ENCODE assay signal across 8 cellular contexts in genomic region chr3:127588675-127589577, GRCh38. TPM values are rescaled to one million over a fixed set of nuclear protein-coding genes. Genes with fewer than 3 reads are reported as not detected.
DNase-seq lines count a peak whose midpoint lies in the region; ATAC-seq, FAIRE-seq and TF ChIP-seq lines count a peak whose summit lies in the region.

No MANE protein-coding gene starts in this region.

- H3K4me1 ChIP-seq in A549 (peaks cover 20% of the 10 kb centered on the region), fibroblast of lung (ENCODE audit: control insufficient read depth, extremely low read depth, insufficient read depth, low read length) (peaks cover 17% of the 10 kb centered on the region), psoas muscle (peaks cover 37% of the 10 kb centered on the region)

- no peak for TF ChIP-seq RAD21 in A549 (conservative IDR thresholded peaks at IDR 0.05 in 1 of 2, IDR thresholded peaks at IDR 0.05 in 1 of 2)

- H3K36me3 ChIP-seq in fibroblast of lung (ENCODE audit: control insufficient read depth, insufficient read depth, low read length) (no peaks in the 10 kb centered on the region), psoas muscle (ENCODE audit: insufficient read depth in 1 of 2, low read depth in 1 of 2) (no peaks in the 10 kb centered on the region)

- DNase-seq in A549 (ENCODE audit: low read depth in 1 of 2, low spot score in 1 of 2) (no peak), H4 (ENCODE audit: low spot score) (peak; percentile 69), fibroblast of lung (ENCODE audit: low read depth in 2 of 2) (peak; percentile 50 to 81), psoas muscle (no peak), GM10248 (ENCODE audit: extremely low spot score) (no peak), NCI-H748 (lab: John Stamatoyannopoulos, UW; ENCODE audit: unreplicated experiment) (no peak), middle frontal gyrus (ENCODE audit: extremely low spot score, low spot score) (no peak)

- H3K27me3 ChIP-seq in fibroblast of lung (ENCODE audit: control insufficient read depth, insufficient read depth, low read length) = no peaks in the 10 kb centered on the region
- H3K27me3 ChIP-seq in psoas muscle (ENCODE audit: insufficient read depth in 3 of 3, low read length in 2 of 3) = no peaks in the 10 kb centered on the region

- peak overlapping the region; percentile 94 for H3K9ac ChIP-seq in fibroblast of lung (ENCODE audit: insufficient read depth, low read length)

- peaks cover 56% of the 10 kb centered on the region for H3K79me2 ChIP-seq in fibroblast of lung (ENCODE audit: control insufficient read depth, insufficient read depth, low read length)

- ATAC-seq in A549 (no peak), psoas muscle (no peak)

- H2AFZ ChIP-seq in fibroblast of lung (ENCODE audit: low read length) = no peak overlapping the region

- peak overlapping the region; percentile 94 for H3K4me2 ChIP-seq in A549
- peak overlapping the region; percentile 97 for H3K4me2 ChIP-seq in fibroblast of lung (ENCODE audit: extremely low read depth, insufficient read depth, low read length)

- H4K20me1 ChIP-seq in fibroblast of lung (ENCODE audit: control insufficient read depth, extremely low read depth, insufficient read depth, low read length) = no peaks in the 10 kb centered on the region

- 48% methylated on average over 11 of the region's 16 CpGs for WGBS in A549 (ENCODE audit: missing lambda C conversion rate)
- 29 to 37% (median 30%) methylated on average over 13 to 16 of the region's 16 CpGs for WGBS in psoas muscle, 3 donors

- intact Hi-C loops in psoas muscle (cut with DNase I) = no loop called here

- TF ChIP-seq EP300 in A549 (IDR thresholded peaks at IDR 0.05) = no peak

- peak overlapping the region; percentile 90 to 96 for H3K27ac ChIP-seq in A549
- H3K27ac ChIP-seq in fibroblast of lung (ENCODE audit: insufficient read depth, low read length) = peak overlapping the region; percentile 78
- peak overlapping the region; percentile 94 for H3K27ac ChIP-seq in psoas muscle

- no peaks in the 10 kb centered on the region for H3K9me3 ChIP-seq in A549
- no peaks in the 10 kb centered on the region for H3K9me3 ChIP-seq in fibroblast of lung (ENCODE audit: control insufficient read depth, insufficient read depth, low read depth, low read length)
- H3K9me3 ChIP-seq in psoas muscle = no peaks in the 10 kb centered on the region

- no peak for TF ChIP-seq POLR2A in A549 (IDR thresholded peaks at IDR 0.05; ENCODE audit: low read length)

- FAIRE-seq in A549 (lab: Jason Lieb, UNC) = no peak

- H3K4me3 ChIP-seq in A549 (peak overlapping the region; percentile 92), WI38 (ENCODE audit: low read depth, low read length) (peak overlapping the region; percentile 90), fibroblast of lung (replicated peaks in 1 of 4; ENCODE audit: control extremely low read depth in 1 of 4, insufficient read depth in 1 of 4, low read depth in 3 of 4, low read length in 4 of 4) (peak overlapping the region; percentile 76 to 88 (median 82)), psoas muscle (peak overlapping the region; percentile 99)

- TF ChIP-seq CTCF in A549 (IDR thresholded peaks at IDR 0.05) (no peak), WI38 (IDR thresholded peaks at IDR 0.05; ENCODE audit: low read depth, low read length) (no peak), fibroblast of lung (conservative IDR thresholded peaks at IDR 0.05 in 1 of 2, IDR thresholded peaks at IDR 0.05 in 1 of 2; ENCODE audit: low read depth in 1 of 2, low read length in 2 of 2) (no peak), psoas muscle (IDR thresholded peaks at IDR 0.05) (no peak), GM10248 (IDR thresholded peaks at IDR 0.05; ENCODE audit: control extremely low read depth, extremely low read depth, low read depth, missing control alignments) (no peak)

- CTCF ChIA-PET in A549 (lab: Yijun Ruan, JAX) = interaction anchor here (9.3 kb wide), 1 partner anchor 14 kb away, joined by 64 read pairs; no protein-coding TSS in a partner anchor
- CTCF ChIA-PET in GM10248 (lab: Yijun Ruan, JAX) = interaction anchor here (1.4 to 8.3 kb wide), 5 partner anchors 10 to 245 kb away, joined by 3 to 98 read pairs (median 4); partner anchors contain the start of gene MCM2

- POLR2A ChIA-PET in A549 (lab: Yijun Ruan, JAX) (interaction anchor here (2.1 kb wide), 1 partner anchor 9 kb away, joined by 10 read pairs; the partner anchor contains the start of gene MCM2), GM10248 (lab: Yijun Ruan, JAX) (interaction anchor here (0.8 kb wide), 1 partner anchor 147 kb away, joined by 4 read pairs; no protein-coding TSS in a partner anchor)

TF ChIP-seq in A549, 52 proteins besides CTCF, POLR2A, EP300 and RAD21 (continues in another document):
- TF ChIP-seq ZSCAN20 (CRISPR knock-in tag; IDR thresholded peaks at IDR 0.05) = no peak
- TF ChIP-seq HEYL (CRISPR knock-in tag; IDR thresholded peaks at IDR 0.05) = no peak
- TF ChIP-seq CHD2 (IDR thresholded peaks at IDR 0.05; ENCODE audit: low read length, partially characterized antibody) = no peak
- TF ChIP-seq HOXB5 (CRISPR knock-in tag; IDR thresholded peaks at IDR 0.05) = no peak
- TF ChIP-seq REST (IDR thresholded peaks at IDR 0.05) = no peak
- no peak for TF ChIP-seq KDM1A (IDR thresholded peaks at IDR 0.05; ENCODE audit: low read depth)
- TF ChIP-seq, protein P1, sequence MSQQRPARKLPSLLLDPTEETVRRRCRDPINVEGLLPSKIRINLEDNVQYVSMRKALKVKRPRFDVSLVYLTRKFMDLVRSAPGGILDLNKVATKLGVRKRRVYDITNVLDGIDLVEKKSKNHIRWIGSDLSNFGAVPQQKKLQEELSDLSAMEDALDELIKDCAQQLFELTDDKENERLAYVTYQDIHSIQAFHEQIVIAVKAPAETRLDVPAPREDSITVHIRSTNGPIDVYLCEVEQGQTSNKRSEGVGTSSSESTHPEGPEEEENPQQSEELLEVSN (IDR thresholded peaks at IDR 0.05; ENCODE audit: borderline replicate concordance, low read depth) = no peak

RNA-seq across cellular contexts. Expression of gene TPRA1, which starts 1.6 kb away (rescaled TPM):
- polyA plus RNA-seq in A549 (2011; rRNA removed) (13.5 and 17.5 TPM in 2 replicates), A549 (2017; fragmentation: RNase III; extraction: RNeasy Plus Mini Kit Qiagen cat#74134 plus additional on column Dnase treatment) (15.3 to 21.0 TPM (median 19.5 TPM) in 3 replicates), fibroblast of lung (17.5 and 17.9 TPM in 2 replicates), psoas muscle (10 to 100 TPM; 25.3 to 26.7 (median 26.1) TPM)
- polyA plus RNA-seq in A549 (2012; cell fraction: cytosol; rRNA removed) = 29.8 and 44.2 TPM in 2 replicates
- 65.6 and 66.2 TPM in 2 replicates for polyA plus RNA-seq in A549 (2012; cell fraction: nucleus; rRNA removed)
- polyA minus RNA-seq in A549 (2011; rRNA and poly(A)+ RNA removed) = 21.4 TPM in 2 replicates
- 42.7 and 54.0 TPM in 2 replicates for total RNA-seq in H4 (2014; rRNA removed; shearing (Covaris generic))
- total RNA-seq in fibroblast of lung (35.4 and 47.4 TPM in 2 replicates), psoas muscle (10 to 100 TPM; 20.7 to 24.2 (median 22.1) TPM)
- polyA plus RNA-seq in fibroblast of lung (2012) = 22.7 and 25.0 TPM in 2 replicates
- 58.0 and 74.1 TPM in 2 replicates for polyA minus RNA-seq in fibroblast of lung (ENCODE audit: low replicate concordance)

RNA-seq across cellular contexts. Expression of gene MCM2, which starts 9.3 kb away (rescaled TPM):
- polyA plus RNA-seq in A549 (2011; rRNA removed) (38.7 and 40.5 TPM in 2 replicates), A549 (2017; fragmentation: RNase III; extraction: RNeasy Plus Mini Kit Qiagen cat#74134 plus additional on column Dnase treatment) (60.2 to 65.7 TPM (median 64.5 TPM) in 3 replicates), fibroblast of lung (17.2 and 47.0 TPM in 2 replicates), psoas muscle (1 to 10 TPM; 2.4 to 5.2 (median 4.0) TPM)
- 85.9 and 103 TPM in 2 replicates for polyA plus RNA-seq in A549 (2012; cell fraction: cytosol; rRNA removed)
- polyA plus RNA-seq in A549 (2012; cell fraction: nucleus; rRNA removed) = 175 and 192 TPM in 2 replicates
- polyA minus RNA-seq in A549 (2011; rRNA and poly(A)+ RNA removed) = 79.0 and 89.3 TPM in 2 replicates
- 114 and 136 TPM in 2 replicates for total RNA-seq in H4 (2014; rRNA removed; shearing (Covaris generic))
- total RNA-seq in fibroblast of lung (11.6 TPM in 2 replicates), psoas muscle (1 to 10 TPM; 4.5 to 6.0 (median 5.3) TPM)
- 15.0 and 44.7 TPM in 2 replicates for polyA plus RNA-seq in fibroblast of lung (2012)
- polyA minus RNA-seq in fibroblast of lung (ENCODE audit: low replicate concordance) = 48.6 and 99.9 TPM in 2 replicates

RNA-seq across cellular contexts. Expression of gene PODXL2, which starts 40.1 kb away (rescaled TPM):
- polyA plus RNA-seq in A549 (2011; rRNA removed) (3.8 and 4.2 TPM in 2 replicates), A549 (2017; fragmentation: RNase III; extraction: RNeasy Plus Mini Kit Qiagen cat#74134 plus additional on column Dnase treatment) (5.5 to 6.2 TPM (median 5.5 TPM) in 3 replicates), fibroblast of lung (0.98 and 1.7 TPM in 2 replicates), psoas muscle (1 to 10 TPM; 1.4 to 3.0 (median 2.5) TPM)
- polyA plus RNA-seq in A549 (2012; cell fraction: cytosol; rRNA removed) = 7.8 and 10.8 TPM in 2 replicates
- 10.7 and 16.3 TPM in 2 replicates for polyA plus RNA-seq in A549 (2012; cell fraction: nucleus; rRNA removed)
- 1.8 and 2.1 TPM in 2 replicates for polyA minus RNA-seq in A549 (2011; rRNA and poly(A)+ RNA removed)
- 13.0 and 15.8 TPM in 2 replicates for total RNA-seq in H4 (2014; rRNA removed; shearing (Covaris generic))
- total RNA-seq in fibroblast of lung (0.50 and 0.77 TPM in 2 replicates), psoas muscle (1 to 10 TPM; 1.4 to 2.6 (median 1.8) TPM)
- polyA plus RNA-seq in fibroblast of lung (2012) = 1.1 and 1.9 TPM in 2 replicates
- 0.16 and 1.8 TPM in 2 replicates for polyA minus RNA-seq in fibroblast of lung (ENCODE audit: low replicate concordance)

Comparison
In these comparisons a context has a peak if more than half of its experiments do, and no peak if none do; other contexts are left out.
1. DNase-seq: peak in H4 (single experiment) and fibroblast of lung (2 of 2); none in A549 (0 of 2), psoas muscle (0 of 2), GM10248 (single experiment), NCI-H748 (single experiment) and middle frontal gyrus (single experiment).
2. Peak in every context shown above with its lines, with median percentiles within 50 percentile points of each other: H3K27ac ChIP-seq and H3K4me3 ChIP-seq.